ENCODE assay signal across 9 cellular contexts in genomic region chr9:132381966-132382541, GRCh38. TPM values are rescaled to one million over a fixed set of nuclear protein-coding genes. Genes with fewer than 3 reads are reported as not detected.
DNase-seq lines count a peak whose midpoint lies in the region; ATAC-seq and TF ChIP-seq lines count a peak whose summit lies in the region.
"Had no signal": no experiment of that assay in that cellular context is flagged by ENCODE, and none has a peak within 500 bp of the region (broad histone marks: within the 10 kb centered on the region; RNA-seq: fewer than 3 reads in every experiment).

No MANE protein-coding gene starts in this region.

- no peak overlapping the region for H3K27ac ChIP-seq in left ventricle myocardium inferior (replicated peaks)
- H3K27ac ChIP-seq in CD8-positive, alpha-beta memory T cell (ENCODE audit: low read depth, low read length), result no peak overlapping the region

- TF ChIP-seq CTCF in left ventricle myocardium inferior (IDR thresholded peaks at IDR 0.05; ENCODE audit: borderline replicate concordance), result no peak

- intact Hi-C loops in left ventricle myocardium inferior (cut with micrococcal nuclease), result no loop called here

- H3K4me1 Mint-ChIP-seq in CD8-positive, alpha-beta memory T cell, result peaks cover 15 to 23% (median 21%) of the 10 kb centered on the region in 3 donors

- H3K9me3 Mint-ChIP-seq in CD8-positive, alpha-beta memory T cell, result no peaks in the 10 kb centered on the region

- ATAC-seq in GM18502 (IDR thresholded peaks at IDR 0.05; ENCODE audit: poor library complexity, unreplicated experiment) (peak; percentile 70), GM21529 (IDR thresholded peaks at IDR 0.05; ENCODE audit: unreplicated experiment) (peak; percentile 74)
- ATAC-seq: HCT116 had no signal

- in situ Hi-C loops in KBM-7 (cut with MboI; ENCODE audit: low pct_unique_long_range_greater_than_20kb, low sequenced_read_pairs), result no loop called here

- peak; percentile 76 for DNase-seq in KBM-7
- DNase-seq in globus pallidus (ENCODE audit: low spot score), result peak; percentile 24
- no peak for DNase-seq in left ventricle myocardium inferior
- no peak for DNase-seq in hepatic stellate cell (ENCODE audit: low spot score)
- no peak for DNase-seq in NCI-H1092 treated with DMSO at 0.1 percent for 48 hours (lab: John Stamatoyannopoulos, UW)
- DNase-seq in CD8-positive, alpha-beta memory T cell, result no peak

- H3K27me3 Mint-ChIP-seq in CD8-positive, alpha-beta memory T cell, result no peaks in the 10 kb centered on the region

- POLR2A ChIA-PET in CD8-positive, alpha-beta memory T cell (lab: Charles Lee), result no interaction called here

- no peaks in the 10 kb centered on the region for H3K27me3 ChIP-seq in left ventricle myocardium inferior (ENCODE audit: low read depth)
- H3K27me3 ChIP-seq in CD8-positive, alpha-beta memory T cell (ENCODE audit: insufficient read depth, low read length, poor library complexity, severe bottlenecking), result no peaks in the 10 kb centered on the region

- H3K9me3 ChIP-seq in left ventricle myocardium inferior (replicated peaks), result no peaks in the 10 kb centered on the region
- no peaks in the 10 kb centered on the region for H3K9me3 ChIP-seq in CD8-positive, alpha-beta memory T cell (ENCODE audit: low read length)

- H3K36me3 ChIP-seq in left ventricle myocardium inferior, result peaks cover 68% of the 10 kb centered on the region
- H3K36me3 ChIP-seq in CD8-positive, alpha-beta memory T cell (ENCODE audit: insufficient read depth, low read length), result peaks cover 53% of the 10 kb centered on the region

- H3K4me3 ChIP-seq in left ventricle myocardium inferior, result no peak overlapping the region
- H3K4me3 ChIP-seq in CD8-positive, alpha-beta memory T cell (ENCODE audit: low read length), result no peak overlapping the region

- CTCF ChIA-PET in CD8-positive, alpha-beta memory T cell (lab: Charles Lee), result no interaction called here

- peaks cover 0 to 57% (median 9%) of the 10 kb centered on the region in 3 donors for H3K36me3 Mint-ChIP-seq in CD8-positive, alpha-beta memory T cell

- no peak overlapping the region for H3K4me3 Mint-ChIP-seq in CD8-positive, alpha-beta memory T cell

- H3K4me1 ChIP-seq in left ventricle myocardium inferior, result no peaks in the 10 kb centered on the region
- H3K4me1 ChIP-seq in CD8-positive, alpha-beta memory T cell (ENCODE audit: insufficient read depth, low read length), result no peaks in the 10 kb centered on the region

- peak overlapping the region in 1 of 8 donors; percentile 24 for H3K27ac Mint-ChIP-seq in CD8-positive, alpha-beta memory T cell

RNA-seq across cellular contexts. Expression of gene TTF1, which starts 24.6 kb away (rescaled TPM):
- 16.2 TPM for total RNA-seq in left ventricle myocardium inferior
- total RNA-seq in CD8-positive, alpha-beta memory T cell, result 10 to 100 TPM; 23.9 to 25.1 TPM
- polyA plus RNA-seq in CD8-positive, alpha-beta memory T cell, result 7.3 TPM

RNA-seq across cellular contexts. Expression of gene SETX, which starts 27.3 kb away (rescaled TPM):
- 23.3 TPM for total RNA-seq in left ventricle myocardium inferior
- total RNA-seq in CD8-positive, alpha-beta memory T cell, result 10 to 100 TPM; 37.3 to 39.3 TPM
- 32.4 TPM for polyA plus RNA-seq in CD8-positive, alpha-beta memory T cell

RNA-seq across cellular contexts. Expression of gene CFAP77, which starts 28.0 kb away (rescaled TPM):
- total RNA-seq in left ventricle myocardium inferior, result 2.5 TPM
- not detected for total RNA-seq in CD8-positive, alpha-beta memory T cell
- polyA plus RNA-seq in CD8-positive, alpha-beta memory T cell, result not detected

Comparison
In these comparisons a context has a peak if more than half of its experiments do, and no peak if none do; other contexts are left out.
1. DNase-seq: peak in KBM-7 (single experiment) and globus pallidus (single experiment); none in left ventricle myocardium inferior (single experiment), hepatic stellate cell (single experiment), NCI-H1092 treated with DMSO at 0.1 percent for 48 hours (single experiment) and CD8-positive, alpha-beta memory T cell (0 of 5).